1 cellular context compared by ENCODE assay signal in genomic region chr13:101394597-101394996, GRCh38.
TF ChIP-seq lines count a peak whose summit lies in the region.

No MANE protein-coding gene starts in this region.

TF ChIP-seq in SK-N-SH treated with all-trans-retinoic acid at 6 μM for 48 hours, 23 proteins besides CTCF, POLR2A, EP300 and RAD21 (continued from another document):
- TF ChIP-seq TSHZ2 (CRISPR knock-in tag; IDR thresholded peaks at IDR 0.05) (no peak), RARB (CRISPR knock-in tag; IDR thresholded peaks at IDR 0.05) (no peak), CSDC2 (CRISPR knock-in tag; IDR thresholded peaks at IDR 0.05) (no peak), ZNF565 (CRISPR knock-in tag; conservative IDR thresholded peaks at IDR 0.05; ENCODE audit: low read depth) (no peak), ZNF8 (CRISPR knock-in tag; IDR thresholded peaks at IDR 0.05) (no peak), BACH2 (CRISPR knock-in tag; IDR thresholded peaks at IDR 0.05; ENCODE audit: borderline replicate concordance) (no peak)
